ENCODE assay signal across 26 cellular contexts in the genomic region with DNA sequence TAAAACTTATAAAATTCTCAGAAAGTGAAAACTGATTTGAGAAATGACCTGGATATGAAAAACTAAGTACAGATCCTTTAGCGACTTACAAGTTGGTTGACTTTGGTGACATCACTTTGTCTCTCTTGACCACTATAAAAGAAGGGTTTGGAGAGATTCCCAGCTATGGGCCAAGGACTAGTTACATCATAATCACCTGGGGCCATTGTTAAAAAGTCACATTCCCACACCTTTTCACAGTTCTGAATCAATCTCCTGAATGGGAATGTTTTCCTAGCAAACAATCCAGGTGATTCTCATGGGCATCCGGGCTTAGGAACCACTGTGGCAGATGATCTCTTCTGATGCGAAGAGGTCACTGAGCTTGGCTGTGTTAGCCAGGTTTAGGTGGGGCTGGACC. TPM values are rescaled to one million over a fixed set of nuclear protein-coding genes. Genes with fewer than 3 reads are reported as not detected.
DNase-seq lines count a peak whose midpoint lies in the region; ATAC-seq and TF ChIP-seq lines count a peak whose summit lies in the region.
"Had no signal": no experiment of that assay in that cellular context is flagged by ENCODE, and none has a peak within 500 bp of the region (broad histone marks: within the 10 kb centered on the region; RNA-seq: fewer than 3 reads in every experiment).

No MANE protein-coding gene starts in this region.

- intact Hi-C loops in PC-3 (cut with micrococcal nuclease), result no loop called here

- H3K79me2 ChIP-seq in PC-3 (ENCODE audit: low read length) (no peaks in the 10 kb centered on the region), parathyroid adenoma (no peaks in the 10 kb centered on the region)

- CTCF ChIA-PET in HEK293 (lab: Yijun Ruan, JAX), result interaction anchor here (0.7 to 5.5 kb wide), 3 partner anchors 9 to 100 kb away, joined by 3 to 40 read pairs (median 3); no protein-coding TSS in a partner anchor
- CTCF ChIA-PET in PC-3 (lab: Charles Lee), result no interaction called here
- CTCF ChIA-PET in RWPE1 (lab: Yijun Ruan, JAX), result interaction anchor here (0.7 to 1.9 kb wide), 2 partner anchors 14 to 31 kb away, joined by 4 to 5 read pairs; no protein-coding TSS in a partner anchor

- no peaks in the 10 kb centered on the region for H3F3A ChIP-seq in PC-3 (ENCODE audit: low read length, unreplicated experiment)

- H2AFZ ChIP-seq in PC-3 (ENCODE audit: low read length), result no peak overlapping the region
- peak overlapping the region; percentile 65 for H2AFZ ChIP-seq in parathyroid adenoma

- no peaks in the 10 kb centered on the region for H3K36me3 Mint-ChIP-seq in endodermal cell (ENCODE audit: low read depth)
- H3K36me3 Mint-ChIP-seq: activated CD4-positive, alpha-beta memory T cell treated with anti-CD3 and anti-CD28 coated beads for 36 hours had no signal

- H3K4me1 Mint-ChIP-seq in endodermal cell, result peaks cover 15% of the 10 kb centered on the region
- H3K4me1 Mint-ChIP-seq: activated naive CD8-positive, alpha-beta T cell treated with anti-CD3 and anti-CD28 coated beads, Interleukin-2, amount 50 U/mL, for 24 hours; B cell had no signal

- no peaks in the 10 kb centered on the region for H3K9me2 ChIP-seq in PC-3 (replicated peaks; ENCODE audit: low read length)

- TF ChIP-seq CTCF in HEK293 (tag by site-specific recombination; IDR thresholded peaks at IDR 0.05) (no peak), PC-3 (conservative IDR thresholded peaks at IDR 0.05; ENCODE audit: low read depth, low read length) (no peak), endodermal cell (conservative IDR thresholded peaks at IDR 0.05) (no peak), parathyroid adenoma (IDR thresholded peaks at IDR 0.05) (no peak), RWPE1 (conservative IDR thresholded peaks at IDR 0.05; ENCODE audit: low read depth) (no peak)

- H3K27me3 ChIP-seq in PC-3 (ENCODE audit: low read length) (no peaks in the 10 kb centered on the region), endodermal cell (ENCODE audit: control insufficient read depth, insufficient read depth, low read length, poor library complexity, severe bottlenecking) (no peaks in the 10 kb centered on the region), parathyroid adenoma (ENCODE audit: control insufficient read depth, insufficient read depth, low read length) (no peaks in the 10 kb centered on the region)
- H3K27me3 ChIP-seq: heart left ventricle, neutrophil had no signal

- H3K4me3 ChIP-seq in HEK293 (ENCODE audit: low read depth, low read length), result no peak overlapping the region
- no peak overlapping the region for H3K4me3 ChIP-seq in PC-3 (ENCODE audit: low read length)
- H3K4me3 ChIP-seq in endodermal cell (ENCODE audit: low read length), result peak overlapping the region; percentile 31
- H3K4me3 ChIP-seq in parathyroid adenoma (ENCODE audit: low read depth, low read length), result no peak overlapping the region
- H3K4me3 ChIP-seq: heart left ventricle, mucosa of descending colon, smooth muscle cell, tibial artery had no signal

- H3K27ac Mint-ChIP-seq in endodermal cell, result peak overlapping the region; percentile 79
- H3K27ac Mint-ChIP-seq: activated B cell treated with CpG ODN at 0.5 μM for 24 hours; activated CD4-positive, alpha-beta memory T cell treated with anti-CD3 and anti-CD28 coated beads for 36 hours; activated naive CD8-positive, alpha-beta T cell treated with anti-CD3 and anti-CD28 coated beads, Interleukin-2, amount 50 U/mL, for 24 hours; B cell; dendritic cell treated with granulocyte-macrophage colony-stimulating factor and Interleukin-4, amounts not matched to agents 40 ng/mL and 50 ng/mL, for 4 days had no signal

- H3K9ac ChIP-seq in PC-3 (ENCODE audit: low read length), result no peak overlapping the region
- H3K9ac ChIP-seq in endodermal cell (ENCODE audit: extremely low read depth, low read length, poor library complexity, severe bottlenecking), result peak overlapping the region; percentile 48
- H3K9ac ChIP-seq in parathyroid adenoma, result no peak overlapping the region

- no peaks in the 10 kb centered on the region for H4K20me1 ChIP-seq in PC-3 (ENCODE audit: low read length)

- WGBS in endodermal cell (ENCODE audit: insufficient coverage in 1 of 2, insufficient read length in 1 of 2), 2 experiments, result 85 to 93% methylated on average over 3 of the region's 3 CpGs

- ATAC-seq in PC-3, result peak; percentile 62
- ATAC-seq in HG03139 (IDR thresholded peaks at IDR 0.05; ENCODE audit: unreplicated experiment), result no peak
- ATAC-seq: activated naive CD8-positive, alpha-beta T cell treated with anti-CD3 and anti-CD28 coated beads, Interleukin-2, amount 50 U/mL, for 24 hours; left lobe of liver had no signal

- H3K27ac ChIP-seq in HEK293 (ENCODE audit: extremely low read depth, low read depth, low read length), result no peak overlapping the region
- peak overlapping the region; percentile 63 for H3K27ac ChIP-seq in PC-3 (ENCODE audit: low read length)
- peak overlapping the region; percentile 0 for H3K27ac ChIP-seq in endodermal cell (ENCODE audit: low read depth, low read length)
- H3K27ac ChIP-seq in parathyroid adenoma, result no peak overlapping the region
- H3K27ac ChIP-seq in RWPE1, result no peak overlapping the region
- H3K27ac ChIP-seq: neutrophil, tibial artery had no signal

- H3K9me3 Mint-ChIP-seq in endodermal cell, result no peaks in the 10 kb centered on the region
- H3K9me3 Mint-ChIP-seq: activated B cell treated with CpG ODN at 0.5 μM for 24 hours; activated CD4-positive, alpha-beta memory T cell treated with anti-CD3 and anti-CD28 coated beads for 36 hours; activated naive CD8-positive, alpha-beta T cell treated with anti-CD3 and anti-CD28 coated beads, Interleukin-2, amount 50 U/mL, for 24 hours; dendritic cell treated with granulocyte-macrophage colony-stimulating factor and Interleukin-4, amounts not matched to agents 40 ng/mL and 50 ng/mL, for 4 days had no signal

- H3K9me3 ChIP-seq in HEK293 (ENCODE audit: control insufficient read depth, insufficient read depth, low read depth, low read length), result no peaks in the 10 kb centered on the region
- H3K9me3 ChIP-seq in PC-3 (ENCODE audit: low read length), result no peaks in the 10 kb centered on the region
- no peaks in the 10 kb centered on the region for H3K9me3 ChIP-seq in endodermal cell (ENCODE audit: control insufficient read depth, low read length)
- no peaks in the 10 kb centered on the region for H3K9me3 ChIP-seq in parathyroid adenoma (ENCODE audit: control insufficient read depth, low read length)
- H3K9me3 ChIP-seq: heart left ventricle, mucosa of descending colon, neutrophil, tibial artery had no signal

- H3K4me3 Mint-ChIP-seq in endodermal cell, result no peak overlapping the region
- H3K4me3 Mint-ChIP-seq: activated B cell treated with CpG ODN at 0.5 μM for 24 hours; activated CD4-positive, alpha-beta memory T cell treated with anti-CD3 and anti-CD28 coated beads for 36 hours; activated naive CD8-positive, alpha-beta T cell treated with anti-CD3 and anti-CD28 coated beads, Interleukin-2, amount 50 U/mL, for 24 hours; B cell; dendritic cell treated with granulocyte-macrophage colony-stimulating factor and Interleukin-4, amounts not matched to agents 40 ng/mL and 50 ng/mL, for 4 days had no signal

- H3K36me3 ChIP-seq in HEK293 (ENCODE audit: control insufficient read depth in 2 of 2, insufficient read depth in 1 of 2, low read length in 2 of 2), result no peaks in the 10 kb centered on the region; a peak in 1 of 3 replicates
- no peaks in the 10 kb centered on the region for H3K36me3 ChIP-seq in PC-3 (ENCODE audit: low read depth, low read length)
- no peaks in the 10 kb centered on the region for H3K36me3 ChIP-seq in endodermal cell (ENCODE audit: control insufficient read depth, insufficient read depth, low read length)
- no peaks in the 10 kb centered on the region for H3K36me3 ChIP-seq in parathyroid adenoma (ENCODE audit: control insufficient read depth, insufficient read depth, low read length)
- H3K36me3 ChIP-seq: neutrophil had no signal

- POLR2A ChIA-PET in HEK293 (lab: Yijun Ruan, JAX), result no interaction called here
- POLR2A ChIA-PET in PC-3 (lab: Charles Lee; ENCODE audit: unreplicated experiment), result no interaction called here
- POLR2A ChIA-PET in RWPE1 (lab: Yijun Ruan, JAX; ENCODE audit: low non-redundant PET), result no interaction called here

- DNase-seq in PC-3, result peak; percentile 71
- no peak for DNase-seq in endodermal cell
- DNase-seq in RWPE1 (ENCODE audit: low spot score), result no peak
- DNase-seq in NCI-H2196 treated with DMSO at 0.1 percent for 48 hours (lab: John Stamatoyannopoulos, UW; ENCODE audit: unreplicated experiment), result no peak
- no peak for DNase-seq in LoVo (ENCODE audit: low spot score)
- DNase-seq: activated B cell treated with CpG ODN at 0.5 μM for 24 hours; activated CD4-positive, alpha-beta memory T cell treated with anti-CD3 and anti-CD28 coated beads for 36 hours; activated effector memory CD4-positive, alpha-beta T cell treated with Interleukin-2 at 50 U/mL for 16 hours; activated naive CD8-positive, alpha-beta T cell treated with anti-CD3 and anti-CD28 coated beads, Interleukin-2, amount 50 U/mL, for 24 hours; DND-41; heart left ventricle; mucosa of descending colon; NCI-H1436 treated with DMSO at 0.1 percent for 48 hours; NCI-H2171 treated with DMSO at 0.1 percent for 48 hours; RPMI8226; stimulated activated CD4-positive, alpha-beta T cell treated with anti-CD3 and anti-CD28 coated beads, Interleukin-2, amount 100 ng/mL, for 48 hours; stimulated activated naive CD4-positive, alpha-beta T cell treated with Interleukin-2 at 50 U/mL for 16 hours; tibial artery had no signal

- no peaks in the 10 kb centered on the region for H3K27me3 Mint-ChIP-seq in endodermal cell (ENCODE audit: insufficient read depth)

- BruUV-seq in PC-3 (replicated peaks; lab: Mats Ljungman, UMichigan), result TSS peak; percentile 10

- H3K4me1 ChIP-seq in HEK293 (ENCODE audit: control insufficient read depth, insufficient read depth, low read length) (peaks cover 2% of the 10 kb centered on the region; the same call in 1 of the 2 replicates), PC-3 (ENCODE audit: insufficient read depth, low read length) (peaks cover 9% of the 10 kb centered on the region; the same call in 1 of the 2 replicates), endodermal cell (ENCODE audit: control insufficient read depth, insufficient read depth, low read length) (peaks cover 5% of the 10 kb centered on the region), parathyroid adenoma (peaks cover 9% of the 10 kb centered on the region)
- H3K4me1 ChIP-seq: tibial artery had no signal

- H3K4me2 ChIP-seq in PC-3 (ENCODE audit: low read length) (no peak overlapping the region), parathyroid adenoma (ENCODE audit: low read length) (no peak overlapping the region)
- H3K4me2 ChIP-seq: smooth muscle cell had no signal

TF ChIP-seq in HEK293, 187 proteins besides CTCF, POLR2A, EP300 and RAD21 (continues in another document):
- no peak for TF ChIP-seq ZNF621 (tag by site-specific recombination; IDR thresholded peaks at IDR 0.05)

RNA-seq across cellular contexts. Expression of a gene that starts 0.6 kb away (rescaled TPM):
- not detected in 2 replicates for total RNA-seq in PC-3 (2014; rRNA removed)
- total RNA-seq in endodermal cell, result under 1 TPM; 0.18 to 0.40 TPM
- polyA plus RNA-seq in endodermal cell (2013, experiment 1 of 2), result 0.25 TPM
- 0.33 TPM for polyA plus RNA-seq in endodermal cell (2013, experiment 2 of 2)
- total RNA-seq: smooth muscle cell had no signal
- polyA plus RNA-seq: smooth muscle cell had no signal

Comparison
In these comparisons a context has a peak if more than half of its experiments do, and no peak if none do; other contexts are left out.
1. H3K27ac ChIP-seq: peak in PC-3 (single experiment) and endodermal cell (single experiment); none in HEK293 (single experiment), parathyroid adenoma (single experiment) and RWPE1 (single experiment).